In the genomic region with DNA sequence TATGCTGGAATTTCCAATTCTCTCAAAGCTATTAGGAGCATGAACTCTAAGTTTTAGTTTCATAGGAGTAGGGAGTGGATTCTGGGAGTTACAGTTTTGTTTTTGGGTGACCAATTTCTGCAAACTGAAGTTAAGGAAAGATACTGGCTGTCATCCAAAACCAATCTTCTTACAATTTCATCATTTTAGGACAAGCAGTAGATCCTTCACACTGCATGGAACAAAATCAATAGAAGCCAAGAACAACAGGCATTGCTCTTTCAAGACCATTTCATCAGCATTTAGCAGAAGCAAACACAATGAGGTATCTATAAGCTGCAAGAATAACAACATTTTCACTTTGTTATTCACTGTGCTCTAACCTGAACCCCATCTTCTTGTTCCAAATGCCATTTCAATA, we compare ENCODE assay signal across 1 cellular context.
TF ChIP-seq lines count a peak whose summit lies in the region.

No MANE protein-coding gene starts in this region.

TF ChIP-seq in HEK293, 187 proteins besides CTCF, POLR2A, EP300 and RAD21 (continued from another document):
- no peak for TF ChIP-seq ZNF354C (tag by site-specific recombination; IDR thresholded peaks at IDR 0.05; ENCODE audit: borderline replicate concordance, low read depth)
- TF ChIP-seq, protein P1, sequence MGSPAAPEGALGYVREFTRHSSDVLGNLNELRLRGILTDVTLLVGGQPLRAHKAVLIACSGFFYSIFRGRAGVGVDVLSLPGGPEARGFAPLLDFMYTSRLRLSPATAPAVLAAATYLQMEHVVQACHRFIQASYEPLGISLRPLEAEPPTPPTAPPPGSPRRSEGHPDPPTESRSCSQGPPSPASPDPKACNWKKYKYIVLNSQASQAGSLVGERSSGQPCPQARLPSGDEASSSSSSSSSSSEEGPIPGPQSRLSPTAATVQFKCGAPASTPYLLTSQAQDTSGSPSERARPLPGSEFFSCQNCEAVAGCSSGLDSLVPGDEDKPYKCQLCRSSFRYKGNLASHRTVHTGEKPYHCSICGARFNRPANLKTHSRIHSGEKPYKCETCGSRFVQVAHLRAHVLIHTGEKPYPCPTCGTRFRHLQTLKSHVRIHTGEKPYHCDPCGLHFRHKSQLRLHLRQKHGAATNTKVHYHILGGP (tag by site-specific recombination; IDR thresholded peaks at IDR 0.05) = 0 out of 2 replicates have a peak, but pooled peaks have one; percentile 11
- no peak for TF ChIP-seq GLI2 (tag by site-specific recombination; IDR thresholded peaks at IDR 0.05; ENCODE audit: borderline replicate concordance, low read depth)
- TF ChIP-seq ZEB2 (tag by site-specific recombination; IDR thresholded peaks at IDR 0.05) = 0 out of 2 replicates have a peak, but pooled peaks have one; percentile 24
- TF ChIP-seq, protein P2, sequence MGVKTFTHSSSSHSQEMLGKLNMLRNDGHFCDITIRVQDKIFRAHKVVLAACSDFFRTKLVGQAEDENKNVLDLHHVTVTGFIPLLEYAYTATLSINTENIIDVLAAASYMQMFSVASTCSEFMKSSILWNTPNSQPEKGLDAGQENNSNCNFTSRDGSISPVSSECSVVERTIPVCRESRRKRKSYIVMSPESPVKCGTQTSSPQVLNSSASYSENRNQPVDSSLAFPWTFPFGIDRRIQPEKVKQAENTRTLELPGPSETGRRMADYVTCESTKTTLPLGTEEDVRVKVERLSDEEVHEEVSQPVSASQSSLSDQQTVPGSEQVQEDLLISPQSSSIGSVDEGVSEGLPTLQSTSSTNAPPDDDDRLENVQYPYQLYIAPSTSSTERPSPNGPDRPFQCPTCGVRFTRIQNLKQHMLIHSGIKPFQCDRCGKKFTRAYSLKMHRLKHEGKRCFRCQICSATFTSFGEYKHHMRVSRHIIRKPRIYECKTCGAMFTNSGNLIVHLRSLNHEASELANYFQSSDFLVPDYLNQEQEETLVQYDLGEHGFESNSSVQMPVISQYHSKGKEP (tag by site-specific recombination; IDR thresholded peaks at IDR 0.05) = no peak
- TF ChIP-seq ZBTB48 (tag by site-specific recombination; IDR thresholded peaks at IDR 0.05) = no peak
- no peak for TF ChIP-seq ZNF768 (tag by site-specific recombination; IDR thresholded peaks at IDR 0.05)
- no peak for TF ChIP-seq ZNF660 (tag by site-specific recombination; IDR thresholded peaks at IDR 0.05)
- 0 out of 2 replicates have a peak, but pooled peaks have one; percentile 16 for TF ChIP-seq SCRT2 (tag by site-specific recombination; IDR thresholded peaks at IDR 0.05)
- no peak for TF ChIP-seq KLF16 (tag by site-specific recombination; IDR thresholded peaks at IDR 0.05)
- no peak for TF ChIP-seq KLF9 (tag by site-specific recombination; IDR thresholded peaks at IDR 0.05; ENCODE audit: low read depth)
- peak; percentile 32; the same call in 1 of the 2 replicates for TF ChIP-seq IKZF3 (tag by site-specific recombination; IDR thresholded peaks at IDR 0.05)
- TF ChIP-seq ZBTB21 (tag by site-specific recombination; IDR thresholded peaks at IDR 0.05) = no peak
- TF ChIP-seq, protein P3, sequence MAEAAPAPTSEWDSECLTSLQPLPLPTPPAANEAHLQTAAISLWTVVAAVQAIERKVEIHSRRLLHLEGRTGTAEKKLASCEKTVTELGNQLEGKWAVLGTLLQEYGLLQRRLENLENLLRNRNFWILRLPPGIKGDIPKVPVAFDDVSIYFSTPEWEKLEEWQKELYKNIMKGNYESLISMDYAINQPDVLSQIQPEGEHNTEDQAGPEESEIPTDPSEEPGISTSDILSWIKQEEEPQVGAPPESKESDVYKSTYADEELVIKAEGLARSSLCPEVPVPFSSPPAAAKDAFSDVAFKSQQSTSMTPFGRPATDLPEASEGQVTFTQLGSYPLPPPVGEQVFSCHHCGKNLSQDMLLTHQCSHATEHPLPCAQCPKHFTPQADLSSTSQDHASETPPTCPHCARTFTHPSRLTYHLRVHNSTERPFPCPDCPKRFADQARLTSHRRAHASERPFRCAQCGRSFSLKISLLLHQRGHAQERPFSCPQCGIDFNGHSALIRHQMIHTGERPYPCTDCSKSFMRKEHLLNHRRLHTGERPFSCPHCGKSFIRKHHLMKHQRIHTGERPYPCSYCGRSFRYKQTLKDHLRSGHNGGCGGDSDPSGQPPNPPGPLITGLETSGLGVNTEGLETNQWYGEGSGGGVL (tag by site-specific recombination; IDR thresholded peaks at IDR 0.05) = no peak
- no peak for TF ChIP-seq ZNF248 (tag by site-specific recombination; IDR thresholded peaks at IDR 0.05)
- no peak for TF ChIP-seq ZNF184 (tag by site-specific recombination; IDR thresholded peaks at IDR 0.05)
- TF ChIP-seq ZNF747 (tag by site-specific recombination; IDR thresholded peaks at IDR 0.05) = no peak
- TF ChIP-seq ZNF157 (tag by site-specific recombination; IDR thresholded peaks at IDR 0.05) = no peak
- TF ChIP-seq, protein P4, sequence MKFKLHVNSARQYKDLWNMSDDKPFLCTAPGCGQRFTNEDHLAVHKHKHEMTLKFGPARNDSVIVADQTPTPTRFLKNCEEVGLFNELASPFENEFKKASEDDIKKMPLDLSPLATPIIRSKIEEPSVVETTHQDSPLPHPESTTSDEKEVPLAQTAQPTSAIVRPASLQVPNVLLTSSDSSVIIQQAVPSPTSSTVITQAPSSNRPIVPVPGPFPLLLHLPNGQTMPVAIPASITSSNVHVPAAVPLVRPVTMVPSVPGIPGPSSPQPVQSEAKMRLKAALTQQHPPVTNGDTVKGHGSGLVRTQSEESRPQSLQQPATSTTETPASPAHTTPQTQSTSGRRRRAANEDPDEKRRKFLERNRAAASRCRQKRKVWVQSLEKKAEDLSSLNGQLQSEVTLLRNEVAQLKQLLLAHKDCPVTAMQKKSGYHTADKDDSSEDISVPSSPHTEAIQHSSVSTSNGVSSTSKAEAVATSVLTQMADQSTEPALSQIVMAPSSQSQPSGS (tag by site-specific recombination; IDR thresholded peaks at IDR 0.05; ENCODE audit: low read depth) = peak; percentile 25; the same call in 1 of the 2 replicates
- no peak for TF ChIP-seq ZNF23 (tag by site-specific recombination; IDR thresholded peaks at IDR 0.05; ENCODE audit: borderline replicate concordance)
- no peak for TF ChIP-seq ZNF510 (tag by site-specific recombination; IDR thresholded peaks at IDR 0.05; ENCODE audit: insufficient replicate concordance)
- TF ChIP-seq SALL2 (tag by site-specific recombination; IDR thresholded peaks at IDR 0.05; ENCODE audit: borderline replicate concordance) = no peak
- no peak for TF ChIP-seq ZNF501 (tag by site-specific recombination; IDR thresholded peaks at IDR 0.05)
- TF ChIP-seq, protein P5, sequence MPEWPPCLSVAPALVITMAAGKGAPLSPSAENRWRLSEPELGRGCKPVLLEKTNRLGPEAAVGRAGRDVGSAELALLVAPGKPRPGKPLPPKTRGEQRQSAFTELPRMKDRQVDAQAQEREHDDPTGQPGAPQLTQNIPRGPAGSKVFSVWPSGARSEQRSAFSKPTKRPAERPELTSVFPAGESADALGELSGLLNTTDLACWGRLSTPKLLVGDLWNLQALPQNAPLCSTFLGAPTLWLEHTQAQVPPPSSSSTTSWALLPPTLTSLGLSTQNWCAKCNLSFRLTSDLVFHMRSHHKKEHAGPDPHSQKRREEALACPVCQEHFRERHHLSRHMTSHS (tag by site-specific recombination; IDR thresholded peaks at IDR 0.05) = no peak
- no peak for TF ChIP-seq OSR2 (tag by site-specific recombination; IDR thresholded peaks at IDR 0.05)
- TF ChIP-seq HOXC10 (CRISPR knock-in tag; IDR thresholded peaks at IDR 0.05) = no peak
- TF ChIP-seq ZNF133 (tag by site-specific recombination; IDR thresholded peaks at IDR 0.05) = no peak
- TF ChIP-seq, protein P6, sequence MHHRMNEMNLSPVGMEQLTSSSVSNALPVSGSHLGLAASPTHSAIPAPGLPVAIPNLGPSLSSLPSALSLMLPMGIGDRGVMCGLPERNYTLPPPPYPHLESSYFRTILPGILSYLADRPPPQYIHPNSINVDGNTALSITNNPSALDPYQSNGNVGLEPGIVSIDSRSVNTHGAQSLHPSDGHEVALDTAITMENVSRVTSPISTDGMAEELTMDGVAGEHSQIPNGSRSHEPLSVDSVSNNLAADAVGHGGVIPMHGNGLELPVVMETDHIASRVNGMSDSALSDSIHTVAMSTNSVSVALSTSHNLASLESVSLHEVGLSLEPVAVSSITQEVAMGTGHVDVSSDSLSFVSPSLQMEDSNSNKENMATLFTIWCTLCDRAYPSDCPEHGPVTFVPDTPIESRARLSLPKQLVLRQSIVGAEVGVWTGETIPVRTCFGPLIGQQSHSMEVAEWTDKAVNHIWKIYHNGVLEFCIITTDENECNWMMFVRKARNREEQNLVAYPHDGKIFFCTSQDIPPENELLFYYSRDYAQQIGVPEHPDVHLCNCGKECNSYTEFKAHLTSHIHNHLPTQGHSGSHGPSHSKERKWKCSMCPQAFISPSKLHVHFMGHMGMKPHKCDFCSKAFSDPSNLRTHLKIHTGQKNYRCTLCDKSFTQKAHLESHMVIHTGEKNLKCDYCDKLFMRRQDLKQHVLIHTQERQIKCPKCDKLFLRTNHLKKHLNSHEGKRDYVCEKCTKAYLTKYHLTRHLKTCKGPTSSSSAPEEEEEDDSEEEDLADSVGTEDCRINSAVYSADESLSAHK (tag by site-specific recombination; IDR thresholded peaks at IDR 0.05) = no peak
- no peak for TF ChIP-seq ZBTB7A (tag by site-specific recombination; IDR thresholded peaks at IDR 0.05; ENCODE audit: low read depth)
- TF ChIP-seq, protein P7, sequence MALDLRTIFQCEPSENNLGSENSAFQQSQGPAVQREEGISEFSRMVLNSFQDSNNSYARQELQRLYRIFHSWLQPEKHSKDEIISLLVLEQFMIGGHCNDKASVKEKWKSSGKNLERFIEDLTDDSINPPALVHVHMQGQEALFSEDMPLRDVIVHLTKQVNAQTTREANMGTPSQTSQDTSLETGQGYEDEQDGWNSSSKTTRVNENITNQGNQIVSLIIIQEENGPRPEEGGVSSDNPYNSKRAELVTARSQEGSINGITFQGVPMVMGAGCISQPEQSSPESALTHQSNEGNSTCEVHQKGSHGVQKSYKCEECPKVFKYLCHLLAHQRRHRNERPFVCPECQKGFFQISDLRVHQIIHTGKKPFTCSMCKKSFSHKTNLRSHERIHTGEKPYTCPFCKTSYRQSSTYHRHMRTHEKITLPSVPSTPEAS (tag by site-specific recombination; IDR thresholded peaks at IDR 0.05) = no peak
- no peak for TF ChIP-seq ZFP69B (tag by site-specific recombination; IDR thresholded peaks at IDR 0.05)
- TF ChIP-seq ZNF626 (tag by site-specific recombination; IDR thresholded peaks at IDR 0.05) = no peak
